In genomic region chr14:71267691-71268090, GRCh38 we compare ENCODE assay signal across 11 cellular contexts. TPM values are rescaled to one million over a fixed set of nuclear protein-coding genes. Genes with fewer than 3 reads are reported as not detected.
DNase-seq lines count a peak whose midpoint lies in the region; ATAC-seq and TF ChIP-seq lines count a peak whose summit lies in the region.
"Had no signal": no experiment of that assay in that cellular context is flagged by ENCODE, and none has a peak within 500 bp of the region (broad histone marks: within the 10 kb centered on the region; RNA-seq: fewer than 3 reads in every experiment).

No MANE protein-coding gene starts in this region.

- no peaks in the 10 kb centered on the region for H3K9me3 ChIP-seq in right cardiac atrium (ENCODE audit: control insufficient read depth, low read length)
- no peaks in the 10 kb centered on the region for H3K9me3 ChIP-seq in suprapubic skin
- no peaks in the 10 kb centered on the region for H3K9me3 ChIP-seq in sigmoid colon

- peaks cover 26% of the 10 kb centered on the region for H3K9me3 Mint-ChIP-seq in activated CD4-positive, alpha-beta memory T cell treated with anti-CD3 and anti-CD28 coated beads, Interleukin-2, amount 10 ng/mL, durations not matched to agents 7 days and 5 days
- peaks cover 0 to 7% (median 0%) of the 10 kb centered on the region in 6 donors for H3K9me3 Mint-ChIP-seq in immature natural killer cell

- peaks cover 42% of the 10 kb centered on the region for H3K4me1 Mint-ChIP-seq in activated CD4-positive, alpha-beta memory T cell treated with anti-CD3 and anti-CD28 coated beads, Interleukin-2, amount 10 ng/mL, durations not matched to agents 7 days and 5 days
- peaks cover 7 to 12% of the 10 kb centered on the region in 2 donors for H3K4me1 Mint-ChIP-seq in immature natural killer cell

- H3K27me3 ChIP-seq in right cardiac atrium (ENCODE audit: control insufficient read depth, insufficient read depth) (no peaks in the 10 kb centered on the region), suprapubic skin (no peaks in the 10 kb centered on the region), sigmoid colon (no peaks in the 10 kb centered on the region)

- no peak for TF ChIP-seq CTCF in suprapubic skin (IDR thresholded peaks at IDR 0.05)
- TF ChIP-seq CTCF in sigmoid colon (IDR thresholded peaks at IDR 0.05): no peak

- POLR2A ChIA-PET in activated CD4-positive, alpha-beta memory T cell treated with anti-CD3 and anti-CD28 coated beads, Interleukin-2, amount 10 ng/mL, durations not matched to agents 7 days and 5 days (lab: Charles Lee): interaction anchor here (0.5 to 1.7 kb wide), 4 partner anchors 21 to 125 kb away, joined by 4 to 7 read pairs (median 6); no protein-coding TSS in a partner anchor

- H3K27ac ChIP-seq in right cardiac atrium (ENCODE audit: low read length) (no peak overlapping the region), suprapubic skin (no peak overlapping the region), sigmoid colon (no peak overlapping the region)

- H3K36me3 ChIP-seq in suprapubic skin: no peaks in the 10 kb centered on the region
- no peaks in the 10 kb centered on the region for H3K36me3 ChIP-seq in sigmoid colon

- ATAC-seq in right cardiac atrium: no peak
- ATAC-seq in Right ventricle myocardium superior (ENCODE audit: poor library complexity): no peak
- ATAC-seq in GM19397 (IDR thresholded peaks at IDR 0.05; ENCODE audit: unreplicated experiment): no peak
- ATAC-seq in GM19395 (IDR thresholded peaks at IDR 0.05; ENCODE audit: unreplicated experiment): no peak

- TF ChIP-seq EP300 in suprapubic skin (IDR thresholded peaks at IDR 0.05) (no peak), sigmoid colon (IDR thresholded peaks at IDR 0.05) (no peak)

- no peak for TF ChIP-seq POLR2A in suprapubic skin (IDR thresholded peaks at IDR 0.05)
- no peak for TF ChIP-seq POLR2A in sigmoid colon (IDR thresholded peaks at IDR 0.05)

- peak overlapping the region; percentile 67 for H3K4me3 Mint-ChIP-seq in activated CD4-positive, alpha-beta memory T cell treated with anti-CD3 and anti-CD28 coated beads, Interleukin-2, amount 10 ng/mL, durations not matched to agents 7 days and 5 days
- peak overlapping the region; percentile 58 to 84 (median 69) for H3K4me3 Mint-ChIP-seq in immature natural killer cell

- WGBS in right cardiac atrium: 40% methylated on average over 2 of the region's 2 CpGs
- WGBS in suprapubic skin: 26% methylated on average over 2 of the region's 2 CpGs
- WGBS in sigmoid colon, 2 donors: 30 to 42% methylated on average over 2 of the region's 2 CpGs

- H3K4me3 ChIP-seq in right cardiac atrium (ENCODE audit: low read length) (peak overlapping the region; percentile 10), suprapubic skin (no peak overlapping the region), sigmoid colon (no peak overlapping the region)

- H3K27me3 Mint-ChIP-seq in activated CD4-positive, alpha-beta memory T cell treated with anti-CD3 and anti-CD28 coated beads, Interleukin-2, amount 10 ng/mL, durations not matched to agents 7 days and 5 days: peaks cover 2% of the 10 kb centered on the region
- H3K27me3 Mint-ChIP-seq in immature natural killer cell (ENCODE audit: low read depth in 3 of 3): peaks cover 2 to 4% (median 3%) of the 10 kb centered on the region in 3 donors

- intact Hi-C loops in right cardiac atrium (cut with DNase I) (no loop called here), Right ventricle myocardium superior (cut with DNase I) (no loop called here), sigmoid colon (cut with DNase I) (no loop called here)

- H3K27ac Mint-ChIP-seq in activated CD4-positive, alpha-beta memory T cell treated with anti-CD3 and anti-CD28 coated beads, Interleukin-2, amount 10 ng/mL, durations not matched to agents 7 days and 5 days: peak overlapping the region; percentile 69
- H3K27ac Mint-ChIP-seq in immature natural killer cell: peak overlapping the region in 3 of 6 donors; percentile 41 to 69 (median 69)

- no peaks in the 10 kb centered on the region for H3K4me1 ChIP-seq in right cardiac atrium (ENCODE audit: control insufficient read depth, insufficient read depth, low read length)
- H3K4me1 ChIP-seq in suprapubic skin: no peaks in the 10 kb centered on the region
- peaks cover 0 to 3% (median 0%) of the 10 kb centered on the region in 4 donors for H3K4me1 ChIP-seq in sigmoid colon

- DNase-seq in right cardiac atrium (no peak), Right ventricle myocardium superior (no peak), immature natural killer cell (no peak), suprapubic skin (ENCODE audit: low spot score in 2 of 2) (no peak), sigmoid colon (no peak)
- no peak for DNase-seq in activated CD4-positive, alpha-beta memory T cell treated with anti-CD3 and anti-CD28 coated beads, Interleukin-2, amount 10 ng/mL, durations not matched to agents 7 days and 5 days
- DNase-seq: activated CD8-positive, alpha-beta memory T cell treated with anti-CD3 and anti-CD28 coated beads for 24 hours; SHP77 treated with DMSO at 0.1 percent for 48 hours; stimulated activated CD8-positive, alpha-beta memory T cell treated with anti-CD3 and anti-CD28 coated beads, Interleukin-4, amount 100 ng/mL, for 48 hours had no signal

- CTCF ChIA-PET in activated CD4-positive, alpha-beta memory T cell treated with anti-CD3 and anti-CD28 coated beads, Interleukin-2, amount 10 ng/mL, durations not matched to agents 7 days and 5 days (lab: Charles Lee): interaction anchor here (0.5 kb wide), 1 partner anchor 15 kb away, joined by 3 read pairs; no protein-coding TSS in a partner anchor

- peaks cover 39% of the 10 kb centered on the region for H3K36me3 Mint-ChIP-seq in activated CD4-positive, alpha-beta memory T cell treated with anti-CD3 and anti-CD28 coated beads, Interleukin-2, amount 10 ng/mL, durations not matched to agents 7 days and 5 days (ENCODE audit: low read depth)
- peaks cover 0 to 4% (median 3%) of the 10 kb centered on the region in 3 donors for H3K36me3 Mint-ChIP-seq in immature natural killer cell

RNA-seq across cellular contexts. Expression of gene SIPA1L1, which starts 52.6 kb away (rescaled TPM):
- total RNA-seq in right cardiac atrium (1 to 10 TPM; 6.8 to 8.9 (median 7.9) TPM), Right ventricle myocardium superior (5.2 TPM), suprapubic skin (10 to 100 TPM; 38.4 to 64.4 (median 46.7) TPM), sigmoid colon (10 to 100 TPM; 27.1 to 50.1 (median 29.4) TPM)
- polyA plus RNA-seq in right cardiac atrium (3.3 TPM), immature natural killer cell (10 to 100 TPM in 1 of 3 donors, 1 to 10 TPM in 2; 1.3 to 19.1 (median 8.0) TPM), sigmoid colon (10 to 100 TPM; 13.2 to 32.9 (median 15.5) TPM)
- 10 to 100 TPM; 79.5 to 84.2 TPM for total RNA-seq in activated CD4-positive, alpha-beta memory T cell treated with anti-CD3 and anti-CD28 coated beads, Interleukin-2, amount 10 ng/mL, durations not matched to agents 7 days and 5 days
